ENCODE assay signal across 15 cellular contexts in the genomic region with DNA sequence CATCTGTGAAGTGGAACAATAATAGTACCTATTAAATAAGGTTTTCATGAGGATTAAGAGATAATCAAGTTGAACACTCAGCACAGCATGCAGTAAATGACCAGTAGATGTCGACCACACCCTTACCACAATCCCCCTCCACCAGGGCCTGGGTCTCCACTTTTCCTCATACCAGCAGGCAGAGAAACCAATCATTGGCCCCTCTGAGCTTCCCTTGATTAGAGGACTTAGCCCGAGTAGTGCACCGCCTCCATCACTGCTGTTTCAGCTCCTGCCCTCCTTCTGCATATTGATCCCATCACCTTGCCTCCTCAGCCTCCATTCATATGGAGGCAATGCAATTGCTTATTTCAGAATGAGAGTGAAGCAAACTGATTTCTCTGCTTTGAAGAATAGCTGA.
DNase-seq lines count a peak whose midpoint lies in the region; ATAC-seq and TF ChIP-seq lines count a peak whose summit lies in the region.
"Had no signal": no experiment of that assay in that cellular context is flagged by ENCODE, and none has a peak within 500 bp of the region (broad histone marks: within the 10 kb centered on the region; RNA-seq: fewer than 3 reads in every experiment).

No MANE protein-coding gene starts in this region.

- DNase-seq in H7 (peak; percentile 4), WTC11 (ENCODE audit: low spot score) (no peak), esophagus muscularis mucosa (ENCODE audit: extremely low spot score) (peak; percentile 70), NCI-H1092 treated with DMSO at 0.1 percent for 48 hours (lab: John Stamatoyannopoulos, UW) (no peak), anterior cingulate cortex (lab: John Stamatoyannopoulos, UW) (no peak), cerebellum (ENCODE audit: low spot score) (no peak)
- DNase-seq: C1 segment of cervical spinal cord; Calu3; CD4-positive, alpha-beta memory T cell; COR-L47; DMS53; DMS79 treated with DMSO at 0.1 percent for 48 hours; GM23248 had no signal

- H3K4me3 ChIP-seq in H7 (ENCODE audit: insufficient read depth, low read depth, low read length) (no peak overlapping the region), esophagus muscularis mucosa (no peak overlapping the region)
- H3K4me3 ChIP-seq: GM23248 had no signal

- H3K4me1 ChIP-seq in esophagus muscularis mucosa, result no peaks in the 10 kb centered on the region

- H3K27me3 Mint-ChIP-seq in WTC11 (ENCODE audit: low read depth), result peaks cover 85% of the 10 kb centered on the region
- H3K27me3 Mint-ChIP-seq in stimulated activated memory B cell treated with anti-CD40 and anti-IgM and Interleukin-4, amounts not matched to agents 10 μg/mL and 1 μg/mL and 100 μg/mL, for 72 hours, result no peaks in the 10 kb centered on the region
- H3K27me3 Mint-ChIP-seq: CD4-positive, alpha-beta memory T cell had no signal

- no peak overlapping the region for H3K4me3 Mint-ChIP-seq in WTC11
- no peak overlapping the region for H3K4me3 Mint-ChIP-seq in stimulated activated memory B cell treated with anti-CD40 and anti-IgM and Interleukin-4, amounts not matched to agents 10 μg/mL and 1 μg/mL and 100 μg/mL, for 72 hours
- H3K4me3 Mint-ChIP-seq: CD4-positive, alpha-beta memory T cell had no signal

- no peak for TF ChIP-seq EP300 in esophagus muscularis mucosa (IDR thresholded peaks at IDR 0.05)

- peaks cover 25% of the 10 kb centered on the region for H3K4me1 Mint-ChIP-seq in WTC11
- no peaks in the 10 kb centered on the region for H3K4me1 Mint-ChIP-seq in stimulated activated memory B cell treated with anti-CD40 and anti-IgM and Interleukin-4, amounts not matched to agents 10 μg/mL and 1 μg/mL and 100 μg/mL, for 72 hours
- H3K4me1 Mint-ChIP-seq: CD4-positive, alpha-beta memory T cell had no signal

- H3K27ac Mint-ChIP-seq in WTC11, result no peak overlapping the region
- no peak overlapping the region for H3K27ac Mint-ChIP-seq in stimulated activated memory B cell treated with anti-CD40 and anti-IgM and Interleukin-4, amounts not matched to agents 10 μg/mL and 1 μg/mL and 100 μg/mL, for 72 hours
- H3K27ac Mint-ChIP-seq: CD4-positive, alpha-beta memory T cell had no signal

- no peaks in the 10 kb centered on the region for H3K36me3 Mint-ChIP-seq in WTC11
- no peaks in the 10 kb centered on the region for H3K36me3 Mint-ChIP-seq in stimulated activated memory B cell treated with anti-CD40 and anti-IgM and Interleukin-4, amounts not matched to agents 10 μg/mL and 1 μg/mL and 100 μg/mL, for 72 hours

- no peak overlapping the region for H3K27ac ChIP-seq in esophagus muscularis mucosa (replicated peaks in 1 of 4)
- H3K27ac ChIP-seq: GM23248 had no signal

- peaks cover 5% of the 10 kb centered on the region; the same call in 1 of the 2 replicates for H3K9me3 Mint-ChIP-seq in WTC11
- H3K9me3 Mint-ChIP-seq in stimulated activated memory B cell treated with anti-CD40 and anti-IgM and Interleukin-4, amounts not matched to agents 10 μg/mL and 1 μg/mL and 100 μg/mL, for 72 hours, result peaks cover 7% of the 10 kb centered on the region

- H3K27me3 ChIP-seq in H7 (ENCODE audit: control insufficient read depth, insufficient read depth, low read length) (peaks cover 7% of the 10 kb centered on the region), esophagus muscularis mucosa (no peaks in the 10 kb centered on the region)

- intact Hi-C loops in esophagus muscularis mucosa (cut with DNase I), result no loop called here

- POLR2A ChIA-PET in WTC11 (lab: Charles Lee), result interaction anchor here (0.6 kb wide), 1 partner anchor 937 kb away, joined by 3 read pairs; no protein-coding TSS in a partner anchor

- TF ChIP-seq CTCF in WTC11 (IDR thresholded peaks at IDR 0.05), result no peak
- no peak for TF ChIP-seq CTCF in esophagus muscularis mucosa (IDR thresholded peaks at IDR 0.05)

- H3K36me3 ChIP-seq in H7 (replicated peaks; ENCODE audit: control insufficient read depth, insufficient read depth, low read length) (no peaks in the 10 kb centered on the region), esophagus muscularis mucosa (no peaks in the 10 kb centered on the region)

- ATAC-seq in WTC11, result peak; percentile 59
- ATAC-seq in stimulated activated memory B cell treated with anti-CD40 and anti-IgM and Interleukin-4, amounts not matched to agents 10 μg/mL and 1 μg/mL and 100 μg/mL, for 72 hours, result no peak
- ATAC-seq: HCT116 had no signal

- 76% methylated on average over 3 of the region's 3 CpGs for WGBS in esophagus muscularis mucosa

- no peak for TF ChIP-seq POLR2A in esophagus muscularis mucosa (IDR thresholded peaks at IDR 0.05; ENCODE audit: low read depth)

- CTCF ChIA-PET in WTC11 (lab: Charles Lee), result interaction anchor here (0.8 kb wide), 2 partner anchors 101 to 211 kb away, joined by 3 read pairs; no protein-coding TSS in a partner anchor

- H3K9me3 ChIP-seq in esophagus muscularis mucosa, result no peaks in the 10 kb centered on the region

TF ChIP-seq in WTC11, 78 proteins besides CTCF, POLR2A, EP300 and RAD21:
- TF ChIP-seq, protein P1, sequence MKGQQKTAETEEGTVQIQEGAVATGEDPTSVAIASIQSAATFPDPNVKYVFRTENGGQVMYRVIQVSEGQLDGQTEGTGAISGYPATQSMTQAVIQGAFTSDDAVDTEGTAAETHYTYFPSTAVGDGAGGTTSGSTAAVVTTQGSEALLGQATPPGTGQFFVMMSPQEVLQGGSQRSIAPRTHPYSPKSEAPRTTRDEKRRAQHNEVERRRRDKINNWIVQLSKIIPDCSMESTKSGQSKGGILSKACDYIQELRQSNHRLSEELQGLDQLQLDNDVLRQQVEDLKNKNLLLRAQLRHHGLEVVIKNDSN (CRISPR knock-in tag; IDR thresholded peaks at IDR 0.05), result no peak
- TF ChIP-seq JAZF1 (CRISPR knock-in tag; IDR thresholded peaks at IDR 0.05) (no peak), ZNF396 (CRISPR knock-in tag; IDR thresholded peaks at IDR 0.05; ENCODE audit: borderline replicate concordance) (no peak), TEAD4 (CRISPR knock-in tag; IDR thresholded peaks at IDR 0.05) (no peak), KAT7 (CRISPR knock-in tag; IDR thresholded peaks at IDR 0.05; ENCODE audit: borderline replicate concordance) (no peak), TCF7 (CRISPR knock-in tag; IDR thresholded peaks at IDR 0.05; ENCODE audit: low read depth) (no peak), HMGA2 (CRISPR knock-in tag; IDR thresholded peaks at IDR 0.05) (no peak), MXD4 (CRISPR knock-in tag; IDR thresholded peaks at IDR 0.05; ENCODE audit: borderline replicate concordance) (no peak), ZNF263 (CRISPR knock-in tag; IDR thresholded peaks at IDR 0.05; ENCODE audit: low read depth) (no peak), PRRX2 (CRISPR knock-in tag; IDR thresholded peaks at IDR 0.05) (no peak), ZNF416 (CRISPR knock-in tag; IDR thresholded peaks at IDR 0.05) (no peak), FOXJ3 (CRISPR knock-in tag; IDR thresholded peaks at IDR 0.05; ENCODE audit: borderline replicate concordance) (no peak)
- TF ChIP-seq, protein P2, sequence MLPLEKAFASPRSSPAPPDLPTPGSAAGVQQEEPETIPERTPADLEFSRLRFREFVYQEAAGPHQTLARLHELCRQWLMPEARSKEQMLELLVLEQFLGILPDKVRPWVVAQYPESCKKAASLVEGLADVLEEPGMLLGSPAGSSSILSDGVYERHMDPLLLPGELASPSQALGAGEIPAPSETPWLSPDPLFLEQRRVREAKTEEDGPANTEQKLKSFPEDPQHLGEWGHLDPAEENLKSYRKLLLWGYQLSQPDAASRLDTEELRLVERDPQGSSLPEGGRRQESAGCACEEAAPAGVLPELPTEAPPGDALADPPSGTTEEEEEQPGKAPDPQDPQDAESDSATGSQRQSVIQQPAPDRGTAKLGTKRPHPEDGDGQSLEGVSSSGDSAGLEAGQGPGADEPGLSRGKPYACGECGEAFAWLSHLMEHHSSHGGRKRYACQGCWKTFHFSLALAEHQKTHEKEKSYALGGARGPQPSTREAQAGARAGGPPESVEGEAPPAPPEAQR (CRISPR knock-in tag; IDR thresholded peaks at IDR 0.05), result no peak
- TF ChIP-seq, protein P3, sequence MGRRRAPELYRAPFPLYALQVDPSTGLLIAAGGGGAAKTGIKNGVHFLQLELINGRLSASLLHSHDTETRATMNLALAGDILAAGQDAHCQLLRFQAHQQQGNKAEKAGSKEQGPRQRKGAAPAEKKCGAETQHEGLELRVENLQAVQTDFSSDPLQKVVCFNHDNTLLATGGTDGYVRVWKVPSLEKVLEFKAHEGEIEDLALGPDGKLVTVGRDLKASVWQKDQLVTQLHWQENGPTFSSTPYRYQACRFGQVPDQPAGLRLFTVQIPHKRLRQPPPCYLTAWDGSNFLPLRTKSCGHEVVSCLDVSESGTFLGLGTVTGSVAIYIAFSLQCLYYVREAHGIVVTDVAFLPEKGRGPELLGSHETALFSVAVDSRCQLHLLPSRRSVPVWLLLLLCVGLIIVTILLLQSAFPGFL (CRISPR knock-in tag; IDR thresholded peaks at IDR 0.05; ENCODE audit: borderline replicate concordance), result no peak
TF ChIP-seq in WTC11: peak in this region for 0.

Comparison
In these comparisons a context has a peak if more than half of its experiments do, and no peak if none do; other contexts are left out.
1. DNase-seq: peak in H7 (single experiment) and esophagus muscularis mucosa (single experiment); none in WTC11 (single experiment), NCI-H1092 treated with DMSO at 0.1 percent for 48 hours (single experiment), anterior cingulate cortex (0 of 58) and cerebellum (single experiment).